Comparison of ENCODE assay signal across 23 cellular contexts in the genomic region with DNA sequence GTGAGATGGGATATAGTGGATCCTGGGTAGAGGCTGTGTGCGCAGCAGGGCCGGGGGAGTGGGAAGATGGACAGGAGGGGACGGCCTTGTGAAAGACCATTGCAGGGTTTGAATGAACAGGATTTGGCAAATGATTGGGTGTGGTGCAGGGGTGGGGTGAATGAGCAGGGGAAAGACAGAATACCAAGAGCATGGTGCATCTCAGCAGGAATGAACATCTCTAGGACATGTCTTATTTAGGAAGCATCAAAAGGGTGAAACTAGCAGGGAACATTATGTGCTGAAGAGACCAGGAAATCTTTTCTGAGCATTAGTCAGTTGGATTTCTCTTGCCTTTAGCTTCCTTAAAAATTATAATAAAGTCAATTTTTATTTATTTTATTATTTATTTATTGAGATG.
"Had no signal": no experiment of that assay in that cellular context is flagged by ENCODE, and none has a peak within 500 bp of the region (broad histone marks: within the 10 kb centered on the region; RNA-seq: fewer than 3 reads in every experiment).

No MANE protein-coding gene starts in this region.

- DNase-seq: dermis blood vessel endothelial cell; effector memory CD8-positive, alpha-beta T cell; hypothalamus; immature natural killer cell; islet precursor cell; left ventricle myocardium superior; natural killer cell; pancreas; right lobe of liver; small intestine; stimulated activated CD4-positive, alpha-beta T cell treated with anti-CD3 and anti-CD28 coated beads, Interleukin-15, amount 100 ng/mL, for 24 hours; stimulated activated CD4-positive, alpha-beta T cell treated with anti-CD3 and anti-CD28 coated beads, Interleukin-2, amount 100 ng/mL, for 48 hours; stimulated activated CD8-positive, alpha-beta memory T cell treated with anti-CD3 and anti-CD28 coated beads, Interleukin-4, amount 100 ng/mL, for 48 hours; stimulated activated naive CD4-positive, alpha-beta T cell; stimulated activated naive CD8-positive, alpha-beta T cell treated with anti-CD3 and anti-CD28 coated beads, Interleukin-15, amount 100 ng/mL, for 72 hours; transverse colon had no signal

- H3K27me3 ChIP-seq: neutrophil, pancreas, right lobe of liver, suprapubic skin, transverse colon had no signal

- H3K9me3 ChIP-seq: esophagus muscularis mucosa, neutrophil, pancreas, right lobe of liver, suprapubic skin, transverse colon had no signal

- H3K27ac ChIP-seq: coronary artery, esophagus muscularis mucosa, neutrophil, pancreas, right lobe of liver, suprapubic skin, transverse colon had no signal

- H3K4me3 ChIP-seq: coronary artery, esophagus muscularis mucosa, lung, pancreas, right lobe of liver, suprapubic skin, transverse colon had no signal

- H3K4me1 ChIP-seq: esophagus muscularis mucosa, pancreas, right lobe of liver, transverse colon had no signal

- FAIRE-seq: endometrium, frontal cortex, pancreas, small intestine had no signal

- H3K36me3 ChIP-seq: esophagus muscularis mucosa, neutrophil, pancreas, right lobe of liver, suprapubic skin, transverse colon had no signal
